In genomic region chr2:31170071-31170698, GRCh38 we compare ENCODE assay signal across 1 cellular context.
TF ChIP-seq lines count a peak whose summit lies in the region.

No MANE protein-coding gene starts in this region.

TF ChIP-seq in H1, 55 proteins besides CTCF, POLR2A, EP300 and RAD21 (continued from another document):
- TF ChIP-seq CHD7 (IDR thresholded peaks at IDR 0.05; ENCODE audit: insufficient replicate concordance, low read length), result no peak
